In genomic region chr3:52670621-52671521, GRCh38 we compare ENCODE assay signal across 1 cellular context.
TF ChIP-seq lines count a peak whose summit lies in the region.

No MANE protein-coding gene starts in this region.

TF ChIP-seq in K562, 482 proteins besides CTCF, POLR2A, EP300 and RAD21:
- TF ChIP-seq FOSL1 (tag; conservative IDR thresholded peaks at IDR 0.05) (peak; percentile 98), PHF21A (IDR thresholded peaks at IDR 0.05; ENCODE audit: borderline replicate concordance, low read depth) (no peak), KDM2B (CRISPR knock-in tag; IDR thresholded peaks at IDR 0.05) (no peak), MLLT1 (IDR thresholded peaks at IDR 0.05) (peak in 1 of 2 experiments; percentile 90; a peak in 2 of 4 replicates), JUND (IDR thresholded peaks at IDR 0.05; ENCODE audit: borderline replicate concordance, low read depth, low read length) (peak; percentile 91), JUND (tag; IDR thresholded peaks at IDR 0.05; ENCODE audit: borderline replicate concordance, low read depth, low read length) (peak; percentile 82; the same call in 2 of the 3 replicates), PML (IDR thresholded peaks at IDR 0.05; ENCODE audit: low read length) (0 out of 2 replicates have a peak, but pooled peaks have one; percentile 16), DPF2 (IDR thresholded peaks at IDR 0.05) (peak; percentile 64; the same call in 1 of the 2 replicates), CREM (IDR thresholded peaks at IDR 0.05; ENCODE audit: low read depth) (0 out of 2 replicates have a peak, but pooled peaks have one; percentile 34), SMARCA4 (IDR thresholded peaks at IDR 0.05) (peak; percentile 72; the same call in 1 of the 2 replicates), ATF7 (IDR thresholded peaks at IDR 0.05) (peak; percentile 16; the same call in 1 of the 2 replicates), YY1 (IDR thresholded peaks at IDR 0.05; ENCODE audit: borderline replicate concordance in 1 of 3, control insufficient read depth in 1 of 3, extremely low read depth in 1 of 3, insufficient read depth in 3 of 3, insufficient read length in 1 of 3, insufficient replicate concordance in 2 of 3, low read depth in 1 of 3, low read length in 2 of 3) (peak in 1 of 3 experiments; percentile 21), FOS (IDR thresholded peaks at IDR 0.05; ENCODE audit: extremely low read depth, insufficient read length) (peak; percentile 14), JUN (IDR thresholded peaks at IDR 0.05; ENCODE audit: borderline replicate concordance, low read depth, low read length) (peak; percentile 70; the same call in 1 of the 2 replicates), JUN (CRISPR knock-in tag; IDR thresholded peaks at IDR 0.05; ENCODE audit: borderline replicate concordance) (no peak), MAZ (CRISPR knock-in tag; conservative IDR thresholded peaks at IDR 0.05 in 1 of 2, IDR thresholded peaks at IDR 0.05 in 1 of 2) (0 out of 4 replicates have a peak, but pooled peaks of 1 of the 2 experiments have one; percentile 36), ZBTB1 (CRISPR knock-in tag; IDR thresholded peaks at IDR 0.05; ENCODE audit: borderline replicate concordance, low read depth) (peak; percentile 99), ZNF444 (CRISPR knock-in tag; IDR thresholded peaks at IDR 0.05) (no peak), ATF3 (IDR thresholded peaks at IDR 0.05) (peak; percentile 79), ATF3 (CRISPR knock-in tag; conservative IDR thresholded peaks at IDR 0.05) (peak; percentile 53; the same call in 1 of the 2 replicates), SOX6 (IDR thresholded peaks at IDR 0.05) (0 out of 2 replicates have a peak, but pooled peaks have one; percentile 12), FIP1L1 (IDR thresholded peaks at IDR 0.05; ENCODE audit: low read depth, low read length, poor library complexity, severe bottlenecking) (no peak), ZNF263 (CRISPR knock-in tag; IDR thresholded peaks at IDR 0.05; ENCODE audit: borderline replicate concordance) (0 out of 2 replicates have a peak, but pooled peaks have one; percentile 26), ZBTB17 (CRISPR knock-in tag; IDR thresholded peaks at IDR 0.05) (no peak), ARID1B (IDR thresholded peaks at IDR 0.05) (peak; percentile 63; the same call in 1 of the 2 replicates), MYNN (IDR thresholded peaks at IDR 0.05) (peak; percentile 92; the same call in 1 of the 2 replicates), MYNN (CRISPR knock-in tag; IDR thresholded peaks at IDR 0.05) (no peak), PURB (CRISPR knock-in tag; IDR thresholded peaks at IDR 0.05; ENCODE audit: low read depth) (no peak), FOXP1 (CRISPR knock-in tag; IDR thresholded peaks at IDR 0.05) (no peak), ZNF165 (CRISPR knock-in tag; IDR thresholded peaks at IDR 0.05; ENCODE audit: borderline replicate concordance) (no peak), NR2C2 (CRISPR knock-in tag; IDR thresholded peaks at IDR 0.05) (no peak), NR2C2 (tag; IDR thresholded peaks at IDR 0.05) (peak; percentile 33; the same call in 1 of the 2 replicates), HCFC1 (IDR thresholded peaks at IDR 0.05; ENCODE audit: low read depth, low read length) (no peak), SMARCE1 (IDR thresholded peaks at IDR 0.05) (peak; percentile 74), RFX1 (IDR thresholded peaks at IDR 0.05) (peak; percentile 26), MNT (conservative IDR thresholded peaks at IDR 0.05) (0 out of 4 replicates have a peak, but pooled peaks of 1 of the 2 experiments have one; percentile 23), CEBPG (CRISPR knock-in tag; IDR thresholded peaks at IDR 0.05) (peak; percentile 52), CEBPG (tag; conservative IDR thresholded peaks at IDR 0.05 in 1 of 2, IDR thresholded peaks at IDR 0.05 in 1 of 2) (peak; percentile 65 to 78), ATF1 (CRISPR knock-in tag; IDR thresholded peaks at IDR 0.05) (no peak), ATF1 (tag; IDR thresholded peaks at IDR 0.05) (no peak), TEAD1 (CRISPR knock-in tag; IDR thresholded peaks at IDR 0.05) (peak in 1 of 2 experiments; percentile 90; a peak in 2 of 4 replicates), ESRRA (IDR thresholded peaks at IDR 0.05; ENCODE audit: borderline replicate concordance, low read depth) (peak; percentile 80; the same call in 1 of the 2 replicates), CEBPB (tag; IDR thresholded peaks at IDR 0.05) (0 out of 2 replicates have a peak, but pooled peaks have one; percentile 34), TEAD4 (IDR thresholded peaks at IDR 0.05; ENCODE audit: low read length) (peak; percentile 65; the same call in 1 of the 2 replicates), TEAD4 (CRISPR knock-in tag; IDR thresholded peaks at IDR 0.05; ENCODE audit: borderline replicate concordance) (no peak), HDAC8 (tag; IDR thresholded peaks at IDR 0.05) (no peak)
- TF ChIP-seq, protein P1, sequence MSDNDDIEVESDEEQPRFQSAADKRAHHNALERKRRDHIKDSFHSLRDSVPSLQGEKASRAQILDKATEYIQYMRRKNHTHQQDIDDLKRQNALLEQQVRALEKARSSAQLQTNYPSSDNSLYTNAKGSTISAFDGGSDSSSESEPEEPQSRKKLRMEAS (CRISPR knock-in tag; IDR thresholded peaks at IDR 0.05): peak; percentile 37; the same call in 1 of the 2 replicates
- TF ChIP-seq, protein P2, sequence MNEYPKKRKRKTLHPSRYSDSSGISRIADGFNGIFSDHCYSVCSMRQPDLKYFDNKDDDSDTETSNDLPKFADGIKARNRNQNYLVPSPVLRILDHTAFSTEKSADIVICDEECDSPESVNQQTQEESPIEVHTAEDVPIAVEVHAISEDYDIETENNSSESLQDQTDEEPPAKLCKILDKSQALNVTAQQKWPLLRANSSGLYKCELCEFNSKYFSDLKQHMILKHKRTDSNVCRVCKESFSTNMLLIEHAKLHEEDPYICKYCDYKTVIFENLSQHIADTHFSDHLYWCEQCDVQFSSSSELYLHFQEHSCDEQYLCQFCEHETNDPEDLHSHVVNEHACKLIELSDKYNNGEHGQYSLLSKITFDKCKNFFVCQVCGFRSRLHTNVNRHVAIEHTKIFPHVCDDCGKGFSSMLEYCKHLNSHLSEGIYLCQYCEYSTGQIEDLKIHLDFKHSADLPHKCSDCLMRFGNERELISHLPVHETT (CRISPR knock-in tag; conservative IDR thresholded peaks at IDR 0.05 in 1 of 2, IDR thresholded peaks at IDR 0.05 in 1 of 2): 0 out of 4 replicates have a peak, but pooled peaks of 1 of the 2 experiments have one; percentile 24
